Comparison of ENCODE assay signal across 14 cellular contexts in genomic region chr4:108165601-108166000, GRCh38. TPM values are rescaled to one million over a fixed set of nuclear protein-coding genes. Genes with fewer than 3 reads are reported as not detected.
A peak's percentile ranks its signal among the peaks of the same experiment; 100 is the strongest.
DNase-seq lines count a peak whose midpoint lies in the region; ATAC-seq and TF ChIP-seq lines count a peak whose summit lies in the region.
"Had no signal": no experiment of that assay in that cellular context is flagged by ENCODE, and none has a peak within 500 bp of the region (broad histone marks: within the 10 kb centered on the region; RNA-seq: fewer than 3 reads in every experiment).

No MANE protein-coding gene starts in this region.

- H3K4me3 ChIP-seq in BLaER1 (peak overlapping the region; percentile 85), PC-9 (no peak overlapping the region), gastrocnemius medialis (no peak overlapping the region)
- H3K4me3 ChIP-seq: MG63 had no signal

- BruUV-seq in PC-9 (replicated peaks; lab: Mats Ljungman, UMichigan) = no TSS peak

- TF ChIP-seq CTCF in mesothelial cell of epicardium (IDR thresholded peaks at IDR 0.05; ENCODE audit: unreplicated experiment) = no peak
- TF ChIP-seq CTCF in PC-9 (conservative IDR thresholded peaks at IDR 0.05) = no peak
- TF ChIP-seq CTCF in gastrocnemius medialis (IDR thresholded peaks at IDR 0.05 in 4 of 5, conservative IDR thresholded peaks at IDR 0.05 in 1 of 5) = no peak

- H3K9ac ChIP-seq in BLaER1 = peak overlapping the region; percentile 97
- H3K9ac ChIP-seq: parathyroid adenoma had no signal

- H3K27me3 Mint-ChIP-seq in IgD-negative memory B cell = peaks cover 58% of the 10 kb centered on the region
- H3K27me3 Mint-ChIP-seq in activated naive CD4-positive, alpha-beta T cell treated with anti-CD3 and anti-CD28 coated beads, Interleukin-2, amount 10 ng/mL, durations not matched to agents 7 days and 5 days = peaks cover 23% of the 10 kb centered on the region
- H3K27me3 Mint-ChIP-seq in mesothelial cell of epicardium (ENCODE audit: low read depth) = peaks cover 14% of the 10 kb centered on the region

- H3K4me1 Mint-ChIP-seq in IgD-negative memory B cell (peaks cover 12 to 25% (median 16%) of the 10 kb centered on the region in 3 donors), mesothelial cell of epicardium (peaks cover 57% of the 10 kb centered on the region)
- H3K4me1 Mint-ChIP-seq in activated naive CD4-positive, alpha-beta T cell treated with anti-CD3 and anti-CD28 coated beads, Interleukin-2, amount 10 ng/mL, durations not matched to agents 7 days and 5 days = peaks cover 30% of the 10 kb centered on the region

- H3K9me2 ChIP-seq in PC-9 (ENCODE audit: insufficient read depth) = no peaks in the 10 kb centered on the region

- intact Hi-C loops in PC-9 (cut with micrococcal nuclease; ENCODE audit: unreplicated experiment) = no loop called here
- intact Hi-C loops in gastrocnemius medialis (cut with DNase I; ENCODE audit: low total_unique reads) = no loop called here

- peak; percentile 49 for DNase-seq in activated naive CD4-positive, alpha-beta T cell treated with anti-CD3 and anti-CD28 coated beads, Interleukin-2, amount 10 ng/mL, durations not matched to agents 7 days and 5 days
- DNase-seq in mesothelial cell of epicardium (ENCODE audit: low spot score in 2 of 2, unreplicated experiment in 2 of 2) = no peak
- DNase-seq in PC-9 = no peak
- DNase-seq in gastrocnemius medialis = no peak
- DNase-seq in AG08395 (ENCODE audit: low spot score) = no peak
- DNase-seq: anterior cingulate cortex, C1 segment of cervical spinal cord, MG63, NCI-H82 had no signal

- ATAC-seq in gastrocnemius medialis (no peak), HG03108 (IDR thresholded peaks at IDR 0.05; ENCODE audit: unreplicated experiment) (no peak)

- in situ Hi-C loops in gastrocnemius medialis (cut with MboI; ENCODE audit: low sequenced_read_pairs in 4 of 4) = no loop called here

- POLR2A ChIA-PET in PC-9 (lab: Charles Lee; ENCODE audit: unreplicated experiment) = no interaction called here

- H3K36me3 ChIP-seq in BLaER1 (peaks cover 43% of the 10 kb centered on the region), PC-9 (ENCODE audit: low read depth) (no peaks in the 10 kb centered on the region), gastrocnemius medialis (no peaks in the 10 kb centered on the region)
- H3K36me3 ChIP-seq: MG63 had no signal

- H3K4me1 ChIP-seq in BLaER1 (peaks cover 16% of the 10 kb centered on the region), PC-9 (replicated peaks; ENCODE audit: insufficient read depth) (no peaks in the 10 kb centered on the region), gastrocnemius medialis (peaks cover 16 to 22% of the 10 kb centered on the region in 2 donors)
- H3K4me1 ChIP-seq: parathyroid adenoma had no signal

- H3K9me3 ChIP-seq in BLaER1 (no peaks in the 10 kb centered on the region), PC-9 (ENCODE audit: insufficient read depth, low read depth) (no peaks in the 10 kb centered on the region), gastrocnemius medialis (no peaks in the 10 kb centered on the region)
- H3K9me3 ChIP-seq: MG63 had no signal

- H3K27me3 ChIP-seq in BLaER1 = peaks cover 100% of the 10 kb centered on the region
- H3K27me3 ChIP-seq in PC-9 (ENCODE audit: insufficient read depth, low read depth) = no peaks in the 10 kb centered on the region
- peaks cover 75 to 98% (median 87%) of the 10 kb centered on the region in 3 donors for H3K27me3 ChIP-seq in gastrocnemius medialis

- no peak overlapping the region for H2AFZ ChIP-seq in PC-9

- no peak for TF ChIP-seq POLR2A in gastrocnemius medialis (IDR thresholded peaks at IDR 0.05)

- no peaks in the 10 kb centered on the region for H3F3A ChIP-seq in PC-9 (ENCODE audit: insufficient read depth, low read depth)

- H3K27ac Mint-ChIP-seq in IgD-negative memory B cell (peak overlapping the region in 1 of 3 donors; percentile 70), mesothelial cell of epicardium (peak overlapping the region; percentile 71)
- peak overlapping the region; percentile 92 for H3K27ac Mint-ChIP-seq in activated naive CD4-positive, alpha-beta T cell treated with anti-CD3 and anti-CD28 coated beads, Interleukin-2, amount 10 ng/mL, durations not matched to agents 7 days and 5 days

- peaks cover 0 to 3% (median 0%) of the 10 kb centered on the region in 3 donors for H3K9me3 Mint-ChIP-seq in IgD-negative memory B cell
- no peaks in the 10 kb centered on the region for H3K9me3 Mint-ChIP-seq in activated naive CD4-positive, alpha-beta T cell treated with anti-CD3 and anti-CD28 coated beads, Interleukin-2, amount 10 ng/mL, durations not matched to agents 7 days and 5 days
- no peaks in the 10 kb centered on the region for H3K9me3 Mint-ChIP-seq in mesothelial cell of epicardium

- no peaks in the 10 kb centered on the region for H3K79me2 ChIP-seq in PC-9 (ENCODE audit: low read depth)
- H3K79me2 ChIP-seq: parathyroid adenoma had no signal

- H3K4me3 Mint-ChIP-seq in IgD-negative memory B cell = peak overlapping the region in 3 of 4 donors; percentile 38 to 72 (median 55)
- peak overlapping the region; percentile 95 for H3K4me3 Mint-ChIP-seq in activated naive CD4-positive, alpha-beta T cell treated with anti-CD3 and anti-CD28 coated beads, Interleukin-2, amount 10 ng/mL, durations not matched to agents 7 days and 5 days
- peak overlapping the region; percentile 99 for H3K4me3 Mint-ChIP-seq in mesothelial cell of epicardium

- CTCF ChIA-PET in activated naive CD4-positive, alpha-beta T cell treated with anti-CD3 and anti-CD28 coated beads, Interleukin-2, amount 10 ng/mL, durations not matched to agents 7 days and 5 days (lab: Charles Lee) = interaction anchor here (1.4 to 1.5 kb wide), 3 partner anchors 11 to 146 kb away, joined by 3 to 5 read pairs (median 4); no protein-coding TSS in a partner anchor
- CTCF ChIA-PET in PC-9 (lab: Charles Lee) = no interaction called here

- H3K4me2 ChIP-seq in BLaER1 = peak overlapping the region; percentile 95
- no peak overlapping the region; the same call in 1 of the 2 replicates for H3K4me2 ChIP-seq in PC-9

- H3K36me3 Mint-ChIP-seq in IgD-negative memory B cell (peaks cover 4% of the 10 kb centered on the region), mesothelial cell of epicardium (peaks cover 12% of the 10 kb centered on the region)
- H3K36me3 Mint-ChIP-seq in activated naive CD4-positive, alpha-beta T cell treated with anti-CD3 and anti-CD28 coated beads, Interleukin-2, amount 10 ng/mL, durations not matched to agents 7 days and 5 days = peaks cover 60% of the 10 kb centered on the region

- peak overlapping the region; percentile 98 for H3K27ac ChIP-seq in BLaER1
- no peak overlapping the region for H3K27ac ChIP-seq in PC-9
- H3K27ac ChIP-seq in gastrocnemius medialis = no peak overlapping the region
- H3K27ac ChIP-seq: epithelial cell of prostate, parathyroid adenoma had no signal

- H4K20me1 ChIP-seq in BLaER1 (peaks cover 88% of the 10 kb centered on the region), PC-9 (ENCODE audit: insufficient read depth) (no peaks in the 10 kb centered on the region)

RNA-seq across cellular contexts. Expression of gene LEF1, which starts 3.1 kb away (rescaled TPM):
- polyA plus RNA-seq in IgD-negative memory B cell = 14.5 TPM
- total RNA-seq in mesothelial cell of epicardium = 72.4 to 76.8 TPM (median 76.6 TPM) in 3 replicates
- total RNA-seq in PC-9 (2021) = 2.8 and 3.4 TPM in 2 replicates
- under 1 TPM in 1 of 4 donors, not detected in 3; 0.33 TPM for total RNA-seq in gastrocnemius medialis

Comparison
In these comparisons a context has a peak if more than half of its experiments do, and no peak if none do; other contexts are left out.
1. RNA of gene LEF1, which starts 3.1 kb away (total RNA-seq): 72.4 to 76.8 TPM in mesothelial cell of epicardium; 2.8 to 3.4 TPM in PC-9 and 0.33 TPM in gastrocnemius medialis; every median in the first group is over 10 times any median in the second.
2. Peak in every context shown above with its lines, with median percentiles within 50 percentile points of each other: H3K4me3 Mint-ChIP-seq.